ENCODE assay signal across 13 cellular contexts in genomic region chr2:1995086-1995485, GRCh38.
DNase-seq lines count a peak whose midpoint lies in the region; ATAC-seq and TF ChIP-seq lines count a peak whose summit lies in the region.
"Had no signal": no experiment of that assay in that cellular context is flagged by ENCODE, and none has a peak within 500 bp of the region (broad histone marks: within the 10 kb centered on the region; RNA-seq: fewer than 3 reads in every experiment).

No MANE protein-coding gene starts in this region.

- peaks cover 32% of the 10 kb centered on the region for H3K4me1 Mint-ChIP-seq in activated T-helper 1 cell treated with anti-CD3 and anti-CD28 coated beads, Interleukin-12 subunit alpha, Interleukin-12 subunit beta, Interleukin-2, Interleukin-4 antibody, amounts not matched to agents 30 ng/mL and 10 ng/mL and 1 ng/mL, durations not matched to agents 14 hours and 24 hours and 36 hours (ENCODE audit: low read depth)
- H3K4me1 Mint-ChIP-seq in naive thymus-derived CD4-positive, alpha-beta T cell: peaks cover 13 to 59% (median 47%) of the 10 kb centered on the region in 7 donors

- no peak overlapping the region for H3K4me3 ChIP-seq in DND-41 (ENCODE audit: low read depth in 1 of 2, low read length in 2 of 2)
- no peak overlapping the region for H3K4me3 ChIP-seq in coronary artery
- H3K4me3 ChIP-seq in naive thymus-derived CD4-positive, alpha-beta T cell (ENCODE audit: low read length): no peak overlapping the region
- H3K4me3 ChIP-seq in dorsolateral prefrontal cortex: no peak overlapping the region

- H3K9ac ChIP-seq in DND-41 (ENCODE audit: low read depth, low read length): no peak overlapping the region

- H3K79me2 ChIP-seq in DND-41 (ENCODE audit: insufficient read depth, low read length): no peaks in the 10 kb centered on the region

- 0 out of 3 replicates have a peak, but pooled peaks have one; percentile 6 for ATAC-seq in DND-41 (ENCODE audit: insufficient read depth, low read depth)
- ATAC-seq in naive thymus-derived CD4-positive, alpha-beta T cell: no peak
- no peak for ATAC-seq in HG02798 (IDR thresholded peaks at IDR 0.05; ENCODE audit: poor library complexity, unreplicated experiment)
- ATAC-seq: HCT116 had no signal

- H2AFZ ChIP-seq in DND-41 (ENCODE audit: low read depth, low read length): no peak overlapping the region

- CTCF ChIA-PET in naive thymus-derived CD4-positive, alpha-beta T cell (lab: Charles Lee): no interaction called here

- H3K27ac ChIP-seq in DND-41 (ENCODE audit: low read length) (no peak overlapping the region), coronary artery (no peak overlapping the region), dorsolateral prefrontal cortex (peak overlapping the region in 14 of 59 donors; percentile 1 to 71 (median 46))
- H3K27ac ChIP-seq in naive thymus-derived CD4-positive, alpha-beta T cell (ENCODE audit: low read depth, low read length): no peak overlapping the region

- intact Hi-C loops in activated T-helper 1 cell treated with anti-CD3 and anti-CD28 coated beads, Interleukin-12 subunit alpha, Interleukin-12 subunit beta, Interleukin-2, Interleukin-4 antibody, amounts not matched to agents 30 ng/mL and 10 ng/mL and 1 ng/mL, durations not matched to agents 14 hours and 24 hours and 36 hours (cut with micrococcal nuclease): no loop called here
- intact Hi-C loops in naive thymus-derived CD4-positive, alpha-beta T cell (cut with micrococcal nuclease): no loop called here
- intact Hi-C loops in dorsolateral prefrontal cortex (cut with DNase I): no loop called here

- no peaks in the 10 kb centered on the region for H3K9me3 ChIP-seq in DND-41 (ENCODE audit: insufficient read depth, low read length, severe bottlenecking)
- no peaks in the 10 kb centered on the region for H3K9me3 ChIP-seq in naive thymus-derived CD4-positive, alpha-beta T cell (ENCODE audit: control insufficient read depth in 2 of 3, low read length in 3 of 3)

- H3K36me3 Mint-ChIP-seq in activated T-helper 1 cell treated with anti-CD3 and anti-CD28 coated beads, Interleukin-12 subunit alpha, Interleukin-12 subunit beta, Interleukin-2, Interleukin-4 antibody, amounts not matched to agents 30 ng/mL and 10 ng/mL and 1 ng/mL, durations not matched to agents 14 hours and 24 hours and 36 hours (ENCODE audit: low read depth): no peaks in the 10 kb centered on the region
- peaks cover 0 to 3% (median 0%) of the 10 kb centered on the region in 5 donors for H3K36me3 Mint-ChIP-seq in naive thymus-derived CD4-positive, alpha-beta T cell
- H3K36me3 Mint-ChIP-seq: CD4-positive, CD25-positive, alpha-beta regulatory T cell had no signal

- TF ChIP-seq CTCF in DND-41 (IDR thresholded peaks at IDR 0.05; ENCODE audit: borderline replicate concordance, extremely low read depth, low read length, poor library complexity, severe bottlenecking) (no peak), coronary artery (IDR thresholded peaks at IDR 0.05) (no peak), dorsolateral prefrontal cortex (IDR thresholded peaks at IDR 0.05 in 54 of 56, conservative IDR thresholded peaks at IDR 0.05 in 2 of 56; ENCODE audit: low read depth in 1 of 56, partially characterized antibody in 56 of 56) (no peak)

- no peaks in the 10 kb centered on the region for H3K36me3 ChIP-seq in DND-41 (ENCODE audit: insufficient read depth, low read length)
- H3K36me3 ChIP-seq in naive thymus-derived CD4-positive, alpha-beta T cell (ENCODE audit: control insufficient read depth in 2 of 3, insufficient read depth in 3 of 3, low read length in 3 of 3): no peaks in the 10 kb centered on the region

- no peak overlapping the region for H3K4me2 ChIP-seq in DND-41 (ENCODE audit: insufficient read depth, low read length)

- DNase-seq in DND-41 (no peak), coronary artery (ENCODE audit: low spot score) (peak; percentile 4), NCI-H146 treated with DMSO at 0.1 percent for 48 hours (lab: John Stamatoyannopoulos, UW; ENCODE audit: unreplicated experiment) (no peak), dorsolateral prefrontal cortex (no peak)
- DNase-seq in activated T-helper 1 cell treated with anti-CD3 and anti-CD28 coated beads, Interleukin-12 subunit alpha, Interleukin-12 subunit beta, Interleukin-2, Interleukin-4 antibody, amounts not matched to agents 30 ng/mL and 10 ng/mL and 1 ng/mL, durations not matched to agents 14 hours and 24 hours and 36 hours (ENCODE audit: low spot score): no peak
- no peak for DNase-seq in naive thymus-derived CD4-positive, alpha-beta T cell
- no peak for DNase-seq in activated CD4-positive, CD25-positive, alpha-beta regulatory T cell treated with anti-CD3 and anti-CD28 coated beads, Interleukin-2, amount 50 U/mL, for 72 hours
- DNase-seq: AML-193; CD4-positive, CD25-positive, alpha-beta regulatory T cell; NCI-H1105 treated with DMSO at 0.1 percent for 48 hours; NCI-H187 treated with DMSO at 0.1 percent for 48 hours had no signal

- H3K27me3 ChIP-seq in DND-41 (ENCODE audit: insufficient read depth, low read length, poor library complexity): no peaks in the 10 kb centered on the region
- H3K27me3 ChIP-seq in naive thymus-derived CD4-positive, alpha-beta T cell (ENCODE audit: control insufficient read depth in 2 of 2, insufficient read depth in 2 of 2, low read length in 2 of 2): no peaks in the 10 kb centered on the region
- no peaks in the 10 kb centered on the region for H3K27me3 ChIP-seq in dorsolateral prefrontal cortex

- H4K20me1 ChIP-seq in DND-41 (ENCODE audit: insufficient read depth, low read length): no peaks in the 10 kb centered on the region

- peak overlapping the region; percentile 19 for H3K27ac Mint-ChIP-seq in activated T-helper 1 cell treated with anti-CD3 and anti-CD28 coated beads, Interleukin-12 subunit alpha, Interleukin-12 subunit beta, Interleukin-2, Interleukin-4 antibody, amounts not matched to agents 30 ng/mL and 10 ng/mL and 1 ng/mL, durations not matched to agents 14 hours and 24 hours and 36 hours
- H3K27ac Mint-ChIP-seq in naive thymus-derived CD4-positive, alpha-beta T cell: peak overlapping the region in 1 of 9 donors; percentile 17

- peaks cover 33% of the 10 kb centered on the region for H3K27me3 Mint-ChIP-seq in activated T-helper 1 cell treated with anti-CD3 and anti-CD28 coated beads, Interleukin-12 subunit alpha, Interleukin-12 subunit beta, Interleukin-2, Interleukin-4 antibody, amounts not matched to agents 30 ng/mL and 10 ng/mL and 1 ng/mL, durations not matched to agents 14 hours and 24 hours and 36 hours (ENCODE audit: insufficient read depth)
- peaks cover 13 to 54% (median 46%) of the 10 kb centered on the region in 5 donors for H3K27me3 Mint-ChIP-seq in naive thymus-derived CD4-positive, alpha-beta T cell
- H3K27me3 Mint-ChIP-seq: CD4-positive, CD25-positive, alpha-beta regulatory T cell had no signal

- no peaks in the 10 kb centered on the region for H3K9me3 Mint-ChIP-seq in activated T-helper 1 cell treated with anti-CD3 and anti-CD28 coated beads, Interleukin-12 subunit alpha, Interleukin-12 subunit beta, Interleukin-2, Interleukin-4 antibody, amounts not matched to agents 30 ng/mL and 10 ng/mL and 1 ng/mL, durations not matched to agents 14 hours and 24 hours and 36 hours
- peaks cover 0 to 6% (median 0%) of the 10 kb centered on the region in 11 donors for H3K9me3 Mint-ChIP-seq in naive thymus-derived CD4-positive, alpha-beta T cell

- peaks cover 16% of the 10 kb centered on the region for H3K4me1 ChIP-seq in DND-41 (ENCODE audit: insufficient read depth, low read length)
- H3K4me1 ChIP-seq in naive thymus-derived CD4-positive, alpha-beta T cell (ENCODE audit: control insufficient read depth in 2 of 2, insufficient read depth in 2 of 2, low read length in 2 of 2): peaks cover 0 to 28% of the 10 kb centered on the region in 2 donors

- no peak overlapping the region for H3K4me3 Mint-ChIP-seq in activated T-helper 1 cell treated with anti-CD3 and anti-CD28 coated beads, Interleukin-12 subunit alpha, Interleukin-12 subunit beta, Interleukin-2, Interleukin-4 antibody, amounts not matched to agents 30 ng/mL and 10 ng/mL and 1 ng/mL, durations not matched to agents 14 hours and 24 hours and 36 hours
- H3K4me3 Mint-ChIP-seq in naive thymus-derived CD4-positive, alpha-beta T cell: peak overlapping the region in 8 of 10 donors; percentile 6 to 81 (median 56)

- POLR2A ChIA-PET in naive thymus-derived CD4-positive, alpha-beta T cell (lab: Charles Lee): no interaction called here
